1 cellular context compared by ENCODE assay signal in genomic region chr12:53379389-53380103, GRCh38.
TF ChIP-seq lines count a peak whose summit lies in the region.

No MANE protein-coding gene starts in this region.

TF ChIP-seq in HepG2, 621 proteins besides CTCF, POLR2A, EP300 and RAD21 (continued from another document and continues in another):
- peak; percentile 98 for TF ChIP-seq CEBPZ (IDR thresholded peaks at IDR 0.05; ENCODE audit: low read length)
- no peak for TF ChIP-seq ARNT2 (CRISPR knock-in tag; IDR thresholded peaks at IDR 0.05; ENCODE audit: low read depth)
- no peak; the same call in 1 of the 2 replicates for TF ChIP-seq THAP9 (CRISPR knock-in tag; IDR thresholded peaks at IDR 0.05; ENCODE audit: borderline replicate concordance)
- no peak for TF ChIP-seq MTF2 (CRISPR knock-in tag; IDR thresholded peaks at IDR 0.05; ENCODE audit: borderline replicate concordance)
- TF ChIP-seq ZNF275 (CRISPR knock-in tag; IDR thresholded peaks at IDR 0.05; ENCODE audit: borderline replicate concordance): no peak
- peak; percentile 73 for TF ChIP-seq ZBTB33 (CRISPR knock-in tag; IDR thresholded peaks at IDR 0.05)
- TF ChIP-seq BCLAF1 (IDR thresholded peaks at IDR 0.05): no peak
- TF ChIP-seq EEA1 (CRISPR knock-in tag; IDR thresholded peaks at IDR 0.05; ENCODE audit: borderline replicate concordance): no peak
- TF ChIP-seq SNAPC5 (CRISPR knock-in tag; IDR thresholded peaks at IDR 0.05; ENCODE audit: borderline replicate concordance): no peak
- no peak for TF ChIP-seq ZBED4 (CRISPR knock-in tag; IDR thresholded peaks at IDR 0.05; ENCODE audit: borderline replicate concordance)
- no peak for TF ChIP-seq HDAC6 (IDR thresholded peaks at IDR 0.05; ENCODE audit: low read depth, low read length)
- TF ChIP-seq ZBTB3 (CRISPR knock-in tag; IDR thresholded peaks at IDR 0.05; ENCODE audit: borderline replicate concordance, low read depth): no peak
- no peak for TF ChIP-seq THAP8 (CRISPR knock-in tag; IDR thresholded peaks at IDR 0.05; ENCODE audit: borderline replicate concordance)
- TF ChIP-seq U2AF1 (optimal IDR thresholded peaks at IDR 0.05; ENCODE audit: low read depth, low read length): no peak
- peak; percentile 71; the same call in 1 of the 2 replicates for TF ChIP-seq ZNF644 (CRISPR knock-in tag; IDR thresholded peaks at IDR 0.05; ENCODE audit: low read depth)
- no peak for TF ChIP-seq ZNF720 (CRISPR knock-in tag; IDR thresholded peaks at IDR 0.05)
- no peak for TF ChIP-seq ZNF414 (CRISPR knock-in tag; IDR thresholded peaks at IDR 0.05)
- no peak for TF ChIP-seq ZNF446 (CRISPR knock-in tag; IDR thresholded peaks at IDR 0.05)
- TF ChIP-seq KLF13 (CRISPR knock-in tag; IDR thresholded peaks at IDR 0.05): no peak
- peak; percentile 95 for TF ChIP-seq SP1 (IDR thresholded peaks at IDR 0.05)
- TF ChIP-seq SP1 (CRISPR knock-in tag; IDR thresholded peaks at IDR 0.05): peak; percentile 94
- TF ChIP-seq ZNF335 (CRISPR knock-in tag; IDR thresholded peaks at IDR 0.05): no peak
- TF ChIP-seq ARID3A (IDR thresholded peaks at IDR 0.05; ENCODE audit: low read depth, low read length): peak; percentile 91
- TF ChIP-seq ZFY (CRISPR knock-in tag; IDR thresholded peaks at IDR 0.05): no peak
- no peak for TF ChIP-seq ZNF441 (CRISPR knock-in tag; IDR thresholded peaks at IDR 0.05; ENCODE audit: borderline replicate concordance)
- no peak for TF ChIP-seq TFAP4 (IDR thresholded peaks at IDR 0.05; ENCODE audit: borderline replicate concordance, low read depth)
- TF ChIP-seq ZNF383 (CRISPR knock-in tag; IDR thresholded peaks at IDR 0.05; ENCODE audit: borderline replicate concordance): no peak
- TF ChIP-seq ZNF263 (CRISPR knock-in tag; IDR thresholded peaks at IDR 0.05): no peak
- no peak for TF ChIP-seq THAP7 (CRISPR knock-in tag; IDR thresholded peaks at IDR 0.05)
- no peak for TF ChIP-seq ATF3 (CRISPR knock-in tag; IDR thresholded peaks at IDR 0.05)
